In genomic region chr10:29805134-29805691, GRCh38 we compare ENCODE assay signal across 17 cellular contexts.
DNase-seq lines count a peak whose midpoint lies in the region; ATAC-seq and TF ChIP-seq lines count a peak whose summit lies in the region.
"Had no signal": no experiment of that assay in that cellular context is flagged by ENCODE, and none has a peak within 500 bp of the region (broad histone marks: within the 10 kb centered on the region; RNA-seq: fewer than 3 reads in every experiment).

No MANE protein-coding gene starts in this region.

- intact Hi-C loops in ascending aorta (cut with DNase I) (no loop called here), heart right ventricle (cut with DNase I) (no loop called here), sciatic nerve (cut with DNase I) (no loop called here), lower lobe of right lung (cut with DNase I) (no loop called here)
- intact Hi-C loops in activated T-helper 1 cell treated with anti-CD3 and anti-CD28 coated beads, Interleukin-12 subunit alpha, Interleukin-12 subunit beta, Interleukin-2, Interleukin-4 antibody, amounts not matched to agents 30 ng/mL and 10 ng/mL and 1 ng/mL, durations not matched to agents 14 hours and 24 hours and 36 hours (cut with micrococcal nuclease) = no loop called here

- TF ChIP-seq CTCF in ascending aorta (IDR thresholded peaks at IDR 0.05) (no peak), heart right ventricle (IDR thresholded peaks at IDR 0.05) (no peak), lower lobe of right lung (IDR thresholded peaks at IDR 0.05) (no peak)

- peaks cover 26% of the 10 kb centered on the region for H3K4me1 Mint-ChIP-seq in activated T-helper 1 cell treated with anti-CD3 and anti-CD28 coated beads, Interleukin-12 subunit alpha, Interleukin-12 subunit beta, Interleukin-2, Interleukin-4 antibody, amounts not matched to agents 30 ng/mL and 10 ng/mL and 1 ng/mL, durations not matched to agents 14 hours and 24 hours and 36 hours (ENCODE audit: low read depth)

- no peaks in the 10 kb centered on the region for H3K9me3 ChIP-seq in ascending aorta
- H3K9me3 ChIP-seq in heart right ventricle = no peaks in the 10 kb centered on the region
- no peaks in the 10 kb centered on the region for H3K9me3 ChIP-seq in lower lobe of right lung
- H3K9me3 ChIP-seq: SJSA1, uterus had no signal

- no peak overlapping the region for H3K27ac Mint-ChIP-seq in activated T-helper 1 cell treated with anti-CD3 and anti-CD28 coated beads, Interleukin-12 subunit alpha, Interleukin-12 subunit beta, Interleukin-2, Interleukin-4 antibody, amounts not matched to agents 30 ng/mL and 10 ng/mL and 1 ng/mL, durations not matched to agents 14 hours and 24 hours and 36 hours
- H3K27ac Mint-ChIP-seq: naive thymus-derived CD8-positive, alpha-beta T cell had no signal

- H3K4me3 Mint-ChIP-seq in activated T-helper 1 cell treated with anti-CD3 and anti-CD28 coated beads, Interleukin-12 subunit alpha, Interleukin-12 subunit beta, Interleukin-2, Interleukin-4 antibody, amounts not matched to agents 30 ng/mL and 10 ng/mL and 1 ng/mL, durations not matched to agents 14 hours and 24 hours and 36 hours = no peak overlapping the region
- H3K4me3 Mint-ChIP-seq: naive thymus-derived CD8-positive, alpha-beta T cell had no signal

- H3K27me3 ChIP-seq in ascending aorta (no peaks in the 10 kb centered on the region), heart right ventricle (no peaks in the 10 kb centered on the region), lower lobe of right lung (ENCODE audit: low read depth) (no peaks in the 10 kb centered on the region)
- H3K27me3 ChIP-seq: SJSA1, uterus had no signal

- H3K36me3 Mint-ChIP-seq in activated T-helper 1 cell treated with anti-CD3 and anti-CD28 coated beads, Interleukin-12 subunit alpha, Interleukin-12 subunit beta, Interleukin-2, Interleukin-4 antibody, amounts not matched to agents 30 ng/mL and 10 ng/mL and 1 ng/mL, durations not matched to agents 14 hours and 24 hours and 36 hours (ENCODE audit: low read depth) = peaks cover 3% of the 10 kb centered on the region

- in situ Hi-C loops in Caki2 (cut with HindIII; ENCODE audit: low pct_unique_long_range_greater_than_20kb, low sequenced_read_pairs) = no loop called here

- peaks cover 14% of the 10 kb centered on the region for H3K9me3 Mint-ChIP-seq in activated T-helper 1 cell treated with anti-CD3 and anti-CD28 coated beads, Interleukin-12 subunit alpha, Interleukin-12 subunit beta, Interleukin-2, Interleukin-4 antibody, amounts not matched to agents 30 ng/mL and 10 ng/mL and 1 ng/mL, durations not matched to agents 14 hours and 24 hours and 36 hours

- H3K27ac ChIP-seq in ascending aorta (peak overlapping the region; percentile 85 to 87), heart right ventricle (peak overlapping the region in 2 of 10 donors; percentile 47 to 69), lower lobe of right lung (no peak overlapping the region)

- H3K4me3 ChIP-seq in ascending aorta = no peak overlapping the region
- H3K4me3 ChIP-seq in heart right ventricle = no peak overlapping the region
- no peak overlapping the region for H3K4me3 ChIP-seq in lower lobe of right lung
- H3K4me3 ChIP-seq: GM12878, SJSA1, uterus had no signal

- DNase-seq in Caki2 (ENCODE audit: low read depth) (peak; percentile 59), ascending aorta (ENCODE audit: low spot score in 2 of 2) (peak in 1 of 2 donors; percentile 57), heart right ventricle (no peak), sciatic nerve (ENCODE audit: low spot score) (no peak), NCI-H1694 treated with DMSO at 0.1 percent for 48 hours (lab: John Stamatoyannopoulos, UW) (no peak), lower lobe of right lung (no peak)
- DNase-seq in activated T-helper 1 cell treated with anti-CD3 and anti-CD28 coated beads, Interleukin-12 subunit alpha, Interleukin-12 subunit beta, Interleukin-2, Interleukin-4 antibody, amounts not matched to agents 30 ng/mL and 10 ng/mL and 1 ng/mL, durations not matched to agents 14 hours and 24 hours and 36 hours (ENCODE audit: low spot score) = no peak
- DNase-seq: activated CD4-positive, CD25-positive, alpha-beta regulatory T cell treated with anti-CD3 and anti-CD28 coated beads, Interleukin-2, amount 50 U/mL, for 72 hours; activated gamma-delta T cell treated with Interleukin-2 at 50 U/mL for 16 hours; hypothalamus; KG1; naive thymus-derived CD8-positive, alpha-beta T cell; stimulated activated naive CD4-positive, alpha-beta T cell treated with Interleukin-2 at 50 U/mL for 16 hours; uterus had no signal

- WGBS in heart right ventricle, 2 donors = 72 to 94% methylated on average over 4 of the region's 4 CpGs

- peaks cover 13% of the 10 kb centered on the region for H3K27me3 Mint-ChIP-seq in activated T-helper 1 cell treated with anti-CD3 and anti-CD28 coated beads, Interleukin-12 subunit alpha, Interleukin-12 subunit beta, Interleukin-2, Interleukin-4 antibody, amounts not matched to agents 30 ng/mL and 10 ng/mL and 1 ng/mL, durations not matched to agents 14 hours and 24 hours and 36 hours (ENCODE audit: insufficient read depth)

- ATAC-seq in heart right ventricle (peak; percentile 29 to 83 (median 47)), sciatic nerve (peak; percentile 74), HG03565 (IDR thresholded peaks at IDR 0.05; ENCODE audit: unreplicated experiment) (no peak), lower lobe of right lung (no peak)
- ATAC-seq: naive thymus-derived CD8-positive, alpha-beta T cell had no signal

- H3K36me3 ChIP-seq in ascending aorta = no peaks in the 10 kb centered on the region
- H3K36me3 ChIP-seq in heart right ventricle = no peaks in the 10 kb centered on the region
- no peaks in the 10 kb centered on the region for H3K36me3 ChIP-seq in lower lobe of right lung
- H3K36me3 ChIP-seq: SJSA1, uterus had no signal

- H3K4me1 ChIP-seq in ascending aorta (peaks cover 7 to 31% of the 10 kb centered on the region in 2 donors), heart right ventricle (peaks cover 0 to 28% (median 11%) of the 10 kb centered on the region in 9 donors), lower lobe of right lung (peaks cover 18% of the 10 kb centered on the region)

Comparison
In these comparisons a context has a peak if more than half of its experiments do, and no peak if none do; other contexts are left out.
1. ATAC-seq: peak in heart right ventricle (8 of 8) and sciatic nerve (single experiment); none in HG03565 (single experiment) and lower lobe of right lung (0 of 2).